Comparison of ENCODE assay signal across 15 cellular contexts in genomic region chr2:234435836-234436481, GRCh38.
A peak's percentile ranks its signal among the peaks of the same experiment; 100 is the strongest.
DNase-seq lines count a peak whose midpoint lies in the region; TF ChIP-seq lines count a peak whose summit lies in the region.
"Had no signal": no experiment of that assay in that cellular context is flagged by ENCODE, and none has a peak within 500 bp of the region (broad histone marks: within the 10 kb centered on the region; RNA-seq: fewer than 3 reads in every experiment).

No MANE protein-coding gene starts in this region.

- no peak overlapping the region for H3K27ac Mint-ChIP-seq in activated CD4-positive, alpha-beta memory T cell treated with anti-CD3 and anti-CD28 coated beads, Interleukin-2, amount 10 ng/mL, durations not matched to agents 7 days and 5 days
- H3K27ac Mint-ChIP-seq: activated T-cell treated with anti-CD3 and anti-CD28 coated beads, Interleukin-2, amount 50 U/mL, for 72 hours had no signal

- intact Hi-C loops in lower leg skin (cut with DNase I; ENCODE audit: low total_unique reads): no loop called here

- H3K4me3 ChIP-seq in lower leg skin (ENCODE audit: low read depth, poor library complexity, severe bottlenecking): no peak overlapping the region
- H3K4me3 ChIP-seq: suprapubic skin had no signal

- CTCF ChIA-PET in activated CD4-positive, alpha-beta memory T cell treated with anti-CD3 and anti-CD28 coated beads, Interleukin-2, amount 10 ng/mL, durations not matched to agents 7 days and 5 days (lab: Charles Lee): interaction anchor here (1.3 kb wide), 1 partner anchor 8 kb away, joined by 3 read pairs; no protein-coding TSS in a partner anchor

- peak; percentile 49 for DNase-seq in AG20443 (ENCODE audit: low spot score)
- peak; percentile 39 for DNase-seq in ELF-1 (ENCODE audit: low read depth, low spot score)
- peak; percentile 58 for DNase-seq in myocyte (ENCODE audit: low read depth)
- no peak for DNase-seq in activated CD4-positive, alpha-beta memory T cell treated with anti-CD3 and anti-CD28 coated beads, Interleukin-2, amount 10 ng/mL, durations not matched to agents 7 days and 5 days
- DNase-seq in SHP77 treated with DMSO at 0.1 percent for 48 hours (lab: John Stamatoyannopoulos, UW): no peak
- DNase-seq in NCI-H146 treated with DMSO at 0.1 percent for 48 hours (lab: John Stamatoyannopoulos, UW; ENCODE audit: unreplicated experiment): no peak
- DNase-seq in lower leg skin (ENCODE audit: low spot score in 2 of 2): no peak
- DNase-seq: activated T-cell treated with anti-CD3 and anti-CD28 coated beads, Interleukin-2, amount 50 U/mL, for 72 hours; amygdala; NCI-H2029; NCI-H748 treated with DMSO at 0.1 percent for 48 hours; stimulated activated CD4-positive, alpha-beta T cell treated with anti-CD3 and anti-CD28 coated beads, Interleukin-1b, Interleukin-23, amount 100 ng/mL, for 48 hours had no signal

- 36 to 39% methylated on average over 7 of the region's 7 CpGs for WGBS in lower leg skin, 2 donors

- H3K9me3 Mint-ChIP-seq in activated CD4-positive, alpha-beta memory T cell treated with anti-CD3 and anti-CD28 coated beads, Interleukin-2, amount 10 ng/mL, durations not matched to agents 7 days and 5 days: peaks cover 4% of the 10 kb centered on the region

- H3K27ac ChIP-seq in cingulate gyrus (ENCODE audit: low read depth, low read length): peak overlapping the region; percentile 19
- H3K27ac ChIP-seq: C4-2B, suprapubic skin had no signal

- no peak overlapping the region for H3K4me3 Mint-ChIP-seq in activated CD4-positive, alpha-beta memory T cell treated with anti-CD3 and anti-CD28 coated beads, Interleukin-2, amount 10 ng/mL, durations not matched to agents 7 days and 5 days
- H3K4me3 Mint-ChIP-seq: activated T-cell treated with anti-CD3 and anti-CD28 coated beads, Interleukin-2, amount 50 U/mL, for 72 hours had no signal

- TF ChIP-seq CTCF in lower leg skin (IDR thresholded peaks at IDR 0.05): no peak

- no peak for TF ChIP-seq POLR2A in lower leg skin (IDR thresholded peaks at IDR 0.05)

- peaks cover 28% of the 10 kb centered on the region for H3K4me1 Mint-ChIP-seq in activated CD4-positive, alpha-beta memory T cell treated with anti-CD3 and anti-CD28 coated beads, Interleukin-2, amount 10 ng/mL, durations not matched to agents 7 days and 5 days

- H3K36me3 Mint-ChIP-seq in activated CD4-positive, alpha-beta memory T cell treated with anti-CD3 and anti-CD28 coated beads, Interleukin-2, amount 10 ng/mL, durations not matched to agents 7 days and 5 days (ENCODE audit: low read depth): peaks cover 8% of the 10 kb centered on the region

- POLR2A ChIA-PET in activated CD4-positive, alpha-beta memory T cell treated with anti-CD3 and anti-CD28 coated beads, Interleukin-2, amount 10 ng/mL, durations not matched to agents 7 days and 5 days (lab: Charles Lee): interaction anchor here (1.0 to 2.3 kb wide), 5 partner anchors 10 to 67 kb away, joined by 3 to 10 read pairs (median 3); no protein-coding TSS in a partner anchor

- no peaks in the 10 kb centered on the region for H3K27me3 Mint-ChIP-seq in activated CD4-positive, alpha-beta memory T cell treated with anti-CD3 and anti-CD28 coated beads, Interleukin-2, amount 10 ng/mL, durations not matched to agents 7 days and 5 days

Comparison
In these comparisons a context has a peak if more than half of its experiments do, and no peak if none do; other contexts are left out.
1. DNase-seq: peak in AG20443 (single experiment), ELF-1 (single experiment) and myocyte (single experiment); none in activated CD4-positive, alpha-beta memory T cell treated with anti-CD3 and anti-CD28 coated beads, Interleukin-2, amount 10 ng/mL, durations not matched to agents 7 days and 5 days (single experiment), SHP77 treated with DMSO at 0.1 percent for 48 hours (single experiment), NCI-H146 treated with DMSO at 0.1 percent for 48 hours (single experiment) and lower leg skin (0 of 2).